Comparison of ENCODE assay signal across 12 cellular contexts in the genomic region with DNA sequence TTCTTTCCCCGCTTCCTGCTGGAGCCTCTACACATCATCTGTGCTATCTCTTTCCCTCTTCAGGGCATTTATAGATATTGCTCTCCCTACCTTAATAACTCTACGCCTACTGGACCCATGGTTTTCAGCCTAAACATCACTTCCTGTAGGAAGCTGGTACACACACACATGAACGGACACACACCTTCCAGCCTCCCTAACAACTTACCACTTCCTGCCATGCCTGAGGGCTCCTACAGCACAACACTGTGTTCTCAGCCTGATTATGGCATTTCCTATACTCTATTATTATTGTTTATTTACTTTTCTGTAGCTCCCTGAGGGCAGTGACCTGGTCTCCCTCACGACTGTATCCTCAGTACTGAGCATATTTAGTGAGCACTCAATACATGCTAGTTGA.
DNase-seq lines count a peak whose midpoint lies in the region; ATAC-seq and TF ChIP-seq lines count a peak whose summit lies in the region.
"Had no signal": no experiment of that assay in that cellular context is flagged by ENCODE, and none has a peak within 500 bp of the region (broad histone marks: within the 10 kb centered on the region; RNA-seq: fewer than 3 reads in every experiment).

No MANE protein-coding gene starts in this region.

- TF ChIP-seq POLR2A in gastrocnemius medialis (IDR thresholded peaks at IDR 0.05): no peak

- TF ChIP-seq CTCF in gastrocnemius medialis (IDR thresholded peaks at IDR 0.05 in 4 of 5, conservative IDR thresholded peaks at IDR 0.05 in 1 of 5) (no peak), progenitor cell of endocrine pancreas (IDR thresholded peaks at IDR 0.05; ENCODE audit: unreplicated experiment) (no peak)

- no peak overlapping the region for H3K27ac ChIP-seq in gastrocnemius medialis

- intact Hi-C loops in activated CD4-positive, alpha-beta T cell treated with anti-CD3 and anti-CD28 coated beads for 36 hours (cut with DNase I, micrococcal nuclease): no loop called here
- intact Hi-C loops in activated T-helper 2 cell treated with anti-CD3 and anti-CD28 coated beads, Interferon-gamma antibody, Interleukin-2, Interleukin-4, amounts not matched to agents 10 μg/mL and 5 μg/mL and 100 μg/mL, durations not matched to agents 14 hours and 24 hours and 36 hours (cut with micrococcal nuclease): no loop called here
- intact Hi-C loops in gastrocnemius medialis (cut with DNase I; ENCODE audit: low total_unique reads): no loop called here

- peaks cover 77% of the 10 kb centered on the region for H3K4me1 Mint-ChIP-seq in activated CD4-positive, alpha-beta T cell treated with anti-CD3 and anti-CD28 coated beads for 36 hours
- H3K4me1 Mint-ChIP-seq in activated T-helper 2 cell treated with anti-CD3 and anti-CD28 coated beads, Interferon-gamma antibody, Interleukin-2, Interleukin-4, amounts not matched to agents 10 μg/mL and 5 μg/mL and 100 μg/mL, durations not matched to agents 14 hours and 24 hours and 36 hours (ENCODE audit: low read depth): peaks cover 62% of the 10 kb centered on the region
- peaks cover 42 to 69% of the 10 kb centered on the region in 2 donors for H3K4me1 Mint-ChIP-seq in natural killer cell treated with Interleukin-12 subunit alpha and Interleukin-12 subunit beta and Interleukin-15 and Interleukin-18, amount 100 ng/mL, for 72 hours (ENCODE audit: low read depth in 2 of 2)
- H3K4me1 Mint-ChIP-seq in progenitor cell of endocrine pancreas (ENCODE audit: low read depth): peaks cover 8% of the 10 kb centered on the region

- no peaks in the 10 kb centered on the region for H3K9me3 ChIP-seq in gastrocnemius medialis
- H3K9me3 ChIP-seq: HAP-1 had no signal

- no peaks in the 10 kb centered on the region for H3K4me1 ChIP-seq in gastrocnemius medialis

- H3K27ac Mint-ChIP-seq in activated CD4-positive, alpha-beta T cell treated with anti-CD3 and anti-CD28 coated beads for 36 hours: peak overlapping the region; percentile 85
- H3K27ac Mint-ChIP-seq in activated T-helper 2 cell treated with anti-CD3 and anti-CD28 coated beads, Interferon-gamma antibody, Interleukin-2, Interleukin-4, amounts not matched to agents 10 μg/mL and 5 μg/mL and 100 μg/mL, durations not matched to agents 14 hours and 24 hours and 36 hours: peak overlapping the region; percentile 89
- H3K27ac Mint-ChIP-seq in natural killer cell treated with Interleukin-12 subunit alpha and Interleukin-12 subunit beta and Interleukin-15 and Interleukin-18, amount 100 ng/mL, for 72 hours: peak overlapping the region; percentile 82 to 87
- no peak overlapping the region for H3K27ac Mint-ChIP-seq in progenitor cell of endocrine pancreas
- H3K27ac Mint-ChIP-seq: nephron had no signal

- DNase-seq in activated CD4-positive, alpha-beta T cell treated with anti-CD3 and anti-CD28 coated beads for 36 hours: no peak
- no peak for DNase-seq in activated CD4-positive, alpha-beta T cell treated with anti-CD3 and anti-CD28 coated beads, Interleukin-2, amount 50 U/mL, for 48 hours
- peak; percentile 11 for DNase-seq in activated T-helper 2 cell treated with anti-CD3 and anti-CD28 coated beads, Interferon-gamma antibody, Interleukin-2, Interleukin-4, amounts not matched to agents 10 μg/mL and 5 μg/mL and 100 μg/mL, durations not matched to agents 14 hours and 24 hours and 36 hours (ENCODE audit: low spot score)
- DNase-seq in natural killer cell treated with Interleukin-12 subunit alpha and Interleukin-12 subunit beta and Interleukin-15 and Interleukin-18, amount 100 ng/mL, for 72 hours (ENCODE audit: low spot score): no peak
- no peak for DNase-seq in gastrocnemius medialis
- DNase-seq in NCI-H69 (lab: John Stamatoyannopoulos, UW): no peak
- no peak for DNase-seq in progenitor cell of endocrine pancreas (ENCODE audit: low spot score, unreplicated experiment)
- DNase-seq: 8988T, NCI-H1092 treated with DMSO at 0.1 percent for 48 hours had no signal

- H3K4me3 ChIP-seq in gastrocnemius medialis: no peak overlapping the region
- H3K4me3 ChIP-seq: HAP-1 had no signal

- no peak overlapping the region for H3K4me3 Mint-ChIP-seq in activated CD4-positive, alpha-beta T cell treated with anti-CD3 and anti-CD28 coated beads for 36 hours
- H3K4me3 Mint-ChIP-seq in activated T-helper 2 cell treated with anti-CD3 and anti-CD28 coated beads, Interferon-gamma antibody, Interleukin-2, Interleukin-4, amounts not matched to agents 10 μg/mL and 5 μg/mL and 100 μg/mL, durations not matched to agents 14 hours and 24 hours and 36 hours (ENCODE audit: low read depth): peak overlapping the region; percentile 19
- peak overlapping the region; percentile 84 for H3K4me3 Mint-ChIP-seq in natural killer cell treated with Interleukin-12 subunit alpha and Interleukin-12 subunit beta and Interleukin-15 and Interleukin-18, amount 100 ng/mL, for 72 hours
- H3K4me3 Mint-ChIP-seq in progenitor cell of endocrine pancreas (ENCODE audit: low read depth): no peak overlapping the region
- H3K4me3 Mint-ChIP-seq: nephron had no signal

- POLR2A ChIA-PET in activated CD4-positive, alpha-beta T cell treated with anti-CD3 and anti-CD28 coated beads for 36 hours (lab: Charles Lee): no interaction called here

- in situ Hi-C loops in gastrocnemius medialis (cut with MboI; ENCODE audit: low sequenced_read_pairs in 4 of 4): no loop called here

- CTCF ChIA-PET in activated CD4-positive, alpha-beta T cell treated with anti-CD3 and anti-CD28 coated beads for 36 hours (lab: Charles Lee): interaction anchor here (0.6 kb wide), 1 partner anchor 17 kb away, joined by 3 read pairs; no protein-coding TSS in a partner anchor

- no peaks in the 10 kb centered on the region for H3K36me3 ChIP-seq in gastrocnemius medialis
- H3K36me3 ChIP-seq: HAP-1 had no signal

- no peaks in the 10 kb centered on the region for H3K27me3 ChIP-seq in gastrocnemius medialis

- H3K27me3 Mint-ChIP-seq in activated CD4-positive, alpha-beta T cell treated with anti-CD3 and anti-CD28 coated beads for 36 hours: no peaks in the 10 kb centered on the region
- no peaks in the 10 kb centered on the region for H3K27me3 Mint-ChIP-seq in activated T-helper 2 cell treated with anti-CD3 and anti-CD28 coated beads, Interferon-gamma antibody, Interleukin-2, Interleukin-4, amounts not matched to agents 10 μg/mL and 5 μg/mL and 100 μg/mL, durations not matched to agents 14 hours and 24 hours and 36 hours (ENCODE audit: low read depth)
- H3K27me3 Mint-ChIP-seq in natural killer cell treated with Interleukin-12 subunit alpha and Interleukin-12 subunit beta and Interleukin-15 and Interleukin-18, amount 100 ng/mL, for 72 hours: peaks cover 0 to 2% of the 10 kb centered on the region in 2 donors
- no peaks in the 10 kb centered on the region for H3K27me3 Mint-ChIP-seq in progenitor cell of endocrine pancreas

- H3K9me3 Mint-ChIP-seq in activated CD4-positive, alpha-beta T cell treated with anti-CD3 and anti-CD28 coated beads for 36 hours (ENCODE audit: low read depth): no peaks in the 10 kb centered on the region
- peaks cover 6% of the 10 kb centered on the region for H3K9me3 Mint-ChIP-seq in activated T-helper 2 cell treated with anti-CD3 and anti-CD28 coated beads, Interferon-gamma antibody, Interleukin-2, Interleukin-4, amounts not matched to agents 10 μg/mL and 5 μg/mL and 100 μg/mL, durations not matched to agents 14 hours and 24 hours and 36 hours
- H3K9me3 Mint-ChIP-seq in natural killer cell treated with Interleukin-12 subunit alpha and Interleukin-12 subunit beta and Interleukin-15 and Interleukin-18, amount 100 ng/mL, for 72 hours: peaks cover 3% of the 10 kb centered on the region
- H3K9me3 Mint-ChIP-seq in progenitor cell of endocrine pancreas (ENCODE audit: low read depth): peaks cover 23% of the 10 kb centered on the region

- peaks cover 24% of the 10 kb centered on the region for H3K36me3 Mint-ChIP-seq in activated CD4-positive, alpha-beta T cell treated with anti-CD3 and anti-CD28 coated beads for 36 hours (ENCODE audit: low read depth)
- H3K36me3 Mint-ChIP-seq in activated T-helper 2 cell treated with anti-CD3 and anti-CD28 coated beads, Interferon-gamma antibody, Interleukin-2, Interleukin-4, amounts not matched to agents 10 μg/mL and 5 μg/mL and 100 μg/mL, durations not matched to agents 14 hours and 24 hours and 36 hours (ENCODE audit: low read depth): peaks cover 43% of the 10 kb centered on the region
- H3K36me3 Mint-ChIP-seq in natural killer cell treated with Interleukin-12 subunit alpha and Interleukin-12 subunit beta and Interleukin-15 and Interleukin-18, amount 100 ng/mL, for 72 hours: peaks cover 20% of the 10 kb centered on the region
- no peaks in the 10 kb centered on the region for H3K36me3 Mint-ChIP-seq in progenitor cell of endocrine pancreas (ENCODE audit: insufficient read depth)

- ATAC-seq in activated CD4-positive, alpha-beta T cell treated with anti-CD3 and anti-CD28 coated beads for 36 hours: peak; percentile 8
- peak; percentile 36 for ATAC-seq in HG03159 (IDR thresholded peaks at IDR 0.05; ENCODE audit: unreplicated experiment)
- peak in 1 of 2 donors; percentile 49 for ATAC-seq in natural killer cell treated with Interleukin-12 subunit alpha and Interleukin-12 subunit beta and Interleukin-15 and Interleukin-18, amount 100 ng/mL, for 72 hours
- ATAC-seq in gastrocnemius medialis: no peak

Comparison
In these comparisons a context has a peak if more than half of its experiments do, and no peak if none do; other contexts are left out.
1. ATAC-seq: peak in activated CD4-positive, alpha-beta T cell treated with anti-CD3 and anti-CD28 coated beads for 36 hours (single experiment) and HG03159 (single experiment); none in gastrocnemius medialis (0 of 2).
2. H3K4me3 Mint-ChIP-seq: peak in activated T-helper 2 cell treated with anti-CD3 and anti-CD28 coated beads, Interferon-gamma antibody, Interleukin-2, Interleukin-4, amounts not matched to agents 10 μg/mL and 5 μg/mL and 100 μg/mL, durations not matched to agents 14 hours and 24 hours and 36 hours (single experiment) and natural killer cell treated with Interleukin-12 subunit alpha and Interleukin-12 subunit beta and Interleukin-15 and Interleukin-18, amount 100 ng/mL, for 72 hours (single experiment); none in activated CD4-positive, alpha-beta T cell treated with anti-CD3 and anti-CD28 coated beads for 36 hours (single experiment) and progenitor cell of endocrine pancreas (single experiment).